ENCODE assay signal across 12 cellular contexts in genomic region chr11:45654741-45655283, GRCh38. TPM values are rescaled to one million over a fixed set of nuclear protein-coding genes. Genes with fewer than 3 reads are reported as not detected.
A peak's percentile ranks its signal among the peaks of the same experiment; 100 is the strongest.
DNase-seq lines count a peak whose midpoint lies in the region; ATAC-seq and TF ChIP-seq lines count a peak whose summit lies in the region.
"Had no signal": no experiment of that assay in that cellular context is flagged by ENCODE, and none has a peak within 500 bp of the region (broad histone marks: within the 10 kb centered on the region; RNA-seq: fewer than 3 reads in every experiment).

No MANE protein-coding gene starts in this region.

- no peak overlapping the region for H3K14ac ChIP-seq in IMR-90 (replicated peaks; ENCODE audit: low read depth, low read length)

- H4K5ac ChIP-seq in IMR-90 (ENCODE audit: low read depth, low read length) = no peak overlapping the region

- no peaks in the 10 kb centered on the region for H3K36me3 ChIP-seq in IMR-90 (ENCODE audit: control insufficient read depth, insufficient read depth, low read length)
- H3K36me3 ChIP-seq: colonic mucosa had no signal

- H3K79me1 ChIP-seq in IMR-90 (ENCODE audit: low read depth in 1 of 2, low read length in 2 of 2) = no peaks in the 10 kb centered on the region

- H2AFZ ChIP-seq in IMR-90 (replicated peaks; ENCODE audit: low read length, poor library complexity) = peak overlapping the region; percentile 5

- TF ChIP-seq RAD21 in IMR-90 (IDR thresholded peaks at IDR 0.05; ENCODE audit: low read length) = no peak

- no peak overlapping the region for H3K27ac ChIP-seq in IMR-90 (ENCODE audit: insufficient read depth, low read length)
- H3K27ac ChIP-seq in coronary artery = no peak overlapping the region
- H3K27ac ChIP-seq: C4-2B, colonic mucosa had no signal

- H2BK15ac ChIP-seq in IMR-90 (ENCODE audit: low read depth, low read length) = no peak overlapping the region

- no TSS peak for BruUV-seq in IMR-90 (replicated peaks; lab: Mats Ljungman, UMichigan)

- H3K27me3 ChIP-seq in IMR-90 (ENCODE audit: control insufficient read depth, insufficient read depth, low read length) = peaks cover 1% of the 10 kb centered on the region; the same call in 1 of the 2 replicates
- H3K27me3 ChIP-seq: colonic mucosa had no signal

- CTCF ChIA-PET in IMR-90 (lab: Yijun Ruan, JAX) = interaction anchor here (0.7 to 3.2 kb wide), 7 partner anchors 9 to 288 kb away, joined by 3 to 25 read pairs (median 4); no protein-coding TSS in a partner anchor

- in situ Hi-C loops in IMR-90 (cut with MboI; ENCODE audit: low sequenced_read_pairs) = loop anchor here (5.0 kb wide), 1 partner anchor 283 kb away; no protein-coding TSS in a partner anchor

- dilution Hi-C loops in IMR-90 (cut with HindIII; ENCODE audit: low sequenced_read_pairs, unreplicated experiment) = no loop called here

- H3K9me3 ChIP-seq in IMR-90 (ENCODE audit: control insufficient read depth, insufficient read depth, low read length) = no peaks in the 10 kb centered on the region
- H3K9me3 ChIP-seq: colonic mucosa had no signal

- no peak overlapping the region for H2BK120ac ChIP-seq in IMR-90 (ENCODE audit: low read depth, low read length)

- H3K4ac ChIP-seq in IMR-90 (ENCODE audit: low read depth, low read length) = no peak overlapping the region

- intact Hi-C loops in IMR-90 (cut with micrococcal nuclease) = loop anchor here (1.0 kb wide), 1 partner anchor 284 kb away; no protein-coding TSS in a partner anchor

- ATAC-seq in GM18867 (IDR thresholded peaks at IDR 0.05; ENCODE audit: unreplicated experiment) (peak; percentile 17), IMR-90 (ENCODE audit: low read depth) (no peak), HG03521 (IDR thresholded peaks at IDR 0.05; ENCODE audit: unreplicated experiment) (no peak), GM21576 (IDR thresholded peaks at IDR 0.05; ENCODE audit: unreplicated experiment) (no peak)

- H4K8ac ChIP-seq in IMR-90 (ENCODE audit: low read depth in 2 of 2, low read length in 2 of 2) = no peak overlapping the region

- no peak overlapping the region for H2BK5ac ChIP-seq in IMR-90 (ENCODE audit: low read depth, low read length, poor library complexity, severe bottlenecking)

- H3K9me1 ChIP-seq in IMR-90 (ENCODE audit: insufficient read depth, low read length) = no peaks in the 10 kb centered on the region

- no peak overlapping the region for H2BK20ac ChIP-seq in IMR-90 (ENCODE audit: low read depth, low read length)

- TF ChIP-seq POLR2A in IMR-90 (IDR thresholded peaks at IDR 0.05; ENCODE audit: low read depth, low read length) = no peak

- H2AK9ac ChIP-seq in IMR-90 (replicated peaks; ENCODE audit: low read depth, low read length, poor library complexity) = no peak overlapping the region

- POLR2A ChIA-PET in IMR-90 (lab: Charles Lee; ENCODE audit: unreplicated experiment) = interaction anchor here (0.6 kb wide), 1 partner anchor 1511 kb away, joined by 3 read pairs; no protein-coding TSS in a partner anchor

- TF ChIP-seq CTCF in IMR-90 (conservative IDR thresholded peaks at IDR 0.05; ENCODE audit: low read depth, low read length) (no peak), coronary artery (IDR thresholded peaks at IDR 0.05) (no peak)

- no CpG with 5 or more reads among the region's 3 CpGs for WGBS in IMR-90 (ENCODE audit: extremely low coverage in 2 of 2, insufficient read length in 1 of 2), 2 experiments

- no peaks in the 10 kb centered on the region for H3K4me1 ChIP-seq in IMR-90 (ENCODE audit: control insufficient read depth, insufficient read depth, low read length)
- H3K4me1 ChIP-seq: colonic mucosa had no signal

- H3K4me2 ChIP-seq in IMR-90 (ENCODE audit: low read depth, low read length) = no peak overlapping the region

- no peak overlapping the region for H4K91ac ChIP-seq in IMR-90 (ENCODE audit: insufficient read depth, low read depth, low read length)

- no peak overlapping the region for H3K4me3 ChIP-seq in IMR-90 (ENCODE audit: insufficient read depth, low read depth, low read length)
- H3K4me3 ChIP-seq in coronary artery = no peak overlapping the region
- H3K4me3 ChIP-seq: colonic mucosa had no signal

- H4K20me1 ChIP-seq in IMR-90 (ENCODE audit: insufficient read depth, low read length) = no peaks in the 10 kb centered on the region

- DNase-seq in IMR-90 (no peak), coronary artery (ENCODE audit: low spot score) (peak; percentile 36), retina (peak; percentile 7), DMS79 (lab: John Stamatoyannopoulos, UW) (no peak)
- DNase-seq: KG1, NCI-H1436 treated with DMSO at 0.1 percent for 48 hours had no signal

- no peak overlapping the region for H3K23ac ChIP-seq in IMR-90 (ENCODE audit: low read depth, low read length)

- no peak overlapping the region for H3K18ac ChIP-seq in IMR-90 (ENCODE audit: low read depth, low read length)

- H2AK5ac ChIP-seq in IMR-90 (ENCODE audit: low read depth, low read length) = no peak overlapping the region

- H3K9ac ChIP-seq in IMR-90 (ENCODE audit: low read depth, low read length) = no peak overlapping the region

- H3K56ac ChIP-seq in IMR-90 (ENCODE audit: extremely low read depth, insufficient read depth, low read length) = no peak overlapping the region

TF ChIP-seq in IMR-90, 13 proteins besides CTCF, POLR2A, EP300 and RAD21:
- no peak for TF ChIP-seq CEBPB (IDR thresholded peaks at IDR 0.05; ENCODE audit: low read depth, low read length)
- TF ChIP-seq CHD1 (IDR thresholded peaks at IDR 0.05; ENCODE audit: low read depth, low read length) = no peak
- TF ChIP-seq FOS (IDR thresholded peaks at IDR 0.05; ENCODE audit: low read depth, low read length) = no peak
- TF ChIP-seq ELK1 (IDR thresholded peaks at IDR 0.05; ENCODE audit: borderline replicate concordance, low read depth, low read length) = no peak
- no peak for TF ChIP-seq NFE2L2 (IDR thresholded peaks at IDR 0.05; ENCODE audit: low read depth, low read length)
- TF ChIP-seq RCOR1 (IDR thresholded peaks at IDR 0.05; ENCODE audit: insufficient replicate concordance, low read length) = no peak
- no peak for TF ChIP-seq MXI1 (IDR thresholded peaks at IDR 0.05; ENCODE audit: borderline replicate concordance, low read depth, low read length)
- no peak for TF ChIP-seq MAZ (IDR thresholded peaks at IDR 0.05; ENCODE audit: borderline replicate concordance, low read depth, low read length)
- TF ChIP-seq SMC3 (IDR thresholded peaks at IDR 0.05; ENCODE audit: low read depth, low read length) = no peak
- no peak for TF ChIP-seq RFX5 (IDR thresholded peaks at IDR 0.05; ENCODE audit: low read depth, low read length)
- TF ChIP-seq MAFK (IDR thresholded peaks at IDR 0.05; ENCODE audit: low read depth, low read length) = no peak

RNA-seq across cellular contexts. Expression of gene CHST1, which starts 10.6 kb away (rescaled TPM):
- not detected in 2 replicates for total RNA-seq in IMR-90 (2012; rRNA removed)
- polyA plus RNA-seq in IMR-90 (2012; rRNA removed) = 0.21 and 0.27 TPM in 2 replicates
- 0.14 and 0.31 TPM in 2 replicates for polyA plus RNA-seq in IMR-90 (2012; cell fraction: cytosol; rRNA removed)
- 0.46 and 0.89 TPM in 2 replicates for polyA plus RNA-seq in IMR-90 (2012; cell fraction: nucleus; rRNA removed; ENCODE audit: low replicate concordance)
- total RNA-seq: activated naive CD8-positive, alpha-beta T cell treated with anti-CD3 and anti-CD28 coated beads, Interleukin-2, amount 10 ng/mL, durations not matched to agents 7 days and 5 days had no signal

Comparison
In these comparisons a context has a peak if more than half of its experiments do, and no peak if none do; other contexts are left out.
1. DNase-seq: peak in coronary artery (single experiment) and retina (single experiment); none in IMR-90 (single experiment) and DMS79 (single experiment).